Comparison of ENCODE assay signal across 2 cellular contexts in the genomic region with DNA sequence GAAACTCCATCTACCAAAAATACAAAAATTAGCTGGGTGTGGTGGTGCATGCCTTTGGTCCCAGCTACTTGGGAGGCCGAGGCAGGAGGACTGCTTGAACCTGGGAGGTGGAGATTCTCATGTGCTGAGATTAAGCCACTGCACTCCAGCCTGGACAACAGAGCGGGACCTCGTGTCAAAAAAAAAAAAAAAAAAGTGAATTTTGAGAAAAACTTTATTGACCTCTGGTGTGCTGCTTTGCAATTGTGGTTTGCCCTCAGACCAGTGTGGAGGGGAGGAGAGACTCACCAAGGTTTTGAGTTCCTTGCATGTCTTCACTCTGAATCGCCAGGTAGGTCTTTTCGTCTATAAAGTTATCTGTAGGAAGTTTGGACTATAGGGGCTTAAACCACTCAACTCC.
A peak's percentile ranks its signal among the peaks of the same experiment; 100 is the strongest.
TF ChIP-seq lines count a peak whose summit lies in the region.

No MANE protein-coding gene starts in this region.

TF ChIP-seq in HepG2, 621 proteins besides CTCF, POLR2A, EP300 and RAD21:
- TF ChIP-seq, protein P1, sequence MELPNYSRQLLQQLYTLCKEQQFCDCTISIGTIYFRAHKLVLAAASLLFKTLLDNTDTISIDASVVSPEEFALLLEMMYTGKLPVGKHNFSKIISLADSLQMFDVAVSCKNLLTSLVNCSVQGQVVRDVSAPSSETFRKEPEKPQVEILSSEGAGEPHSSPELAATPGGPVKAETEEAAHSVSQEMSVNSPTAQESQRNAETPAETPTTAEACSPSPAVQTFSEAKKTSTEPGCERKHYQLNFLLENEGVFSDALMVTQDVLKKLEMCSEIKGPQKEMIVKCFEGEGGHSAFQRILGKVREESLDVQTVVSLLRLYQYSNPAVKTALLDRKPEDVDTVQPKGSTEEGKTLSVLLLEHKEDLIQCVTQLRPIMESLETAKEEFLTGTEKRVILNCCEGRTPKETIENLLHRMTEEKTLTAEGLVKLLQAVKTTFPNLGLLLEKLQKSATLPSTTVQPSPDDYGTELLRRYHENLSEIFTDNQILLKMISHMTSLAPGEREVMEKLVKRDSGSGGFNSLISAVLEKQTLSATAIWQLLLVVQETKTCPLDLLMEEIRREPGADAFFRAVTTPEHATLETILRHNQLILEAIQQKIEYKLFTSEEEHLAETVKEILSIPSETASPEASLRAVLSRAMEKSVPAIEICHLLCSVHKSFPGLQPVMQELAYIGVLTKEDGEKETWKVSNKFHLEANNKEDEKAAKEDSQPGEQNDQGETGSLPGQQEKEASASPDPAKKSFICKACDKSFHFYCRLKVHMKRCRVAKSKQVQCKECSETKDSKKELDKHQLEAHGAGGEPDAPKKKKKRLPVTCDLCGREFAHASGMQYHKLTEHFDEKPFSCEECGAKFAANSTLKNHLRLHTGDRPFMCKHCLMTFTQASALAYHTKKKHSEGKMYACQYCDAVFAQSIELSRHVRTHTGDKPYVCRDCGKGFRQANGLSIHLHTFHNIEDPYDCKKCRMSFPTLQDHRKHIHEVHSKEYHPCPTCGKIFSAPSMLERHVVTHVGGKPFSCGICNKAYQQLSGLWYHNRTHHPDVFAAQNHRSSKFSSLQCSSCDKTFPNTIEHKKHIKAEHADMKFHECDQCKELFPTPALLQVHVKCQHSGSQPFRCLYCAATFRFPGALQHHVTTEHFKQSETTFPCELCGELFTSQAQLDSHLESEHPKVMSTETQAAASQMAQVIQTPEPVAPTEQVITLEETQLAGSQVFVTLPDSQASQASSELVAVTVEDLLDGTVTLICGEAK (IDR thresholded peaks at IDR 0.05) = peak; percentile 49
- TF ChIP-seq, protein P1 (CRISPR knock-in tag; IDR thresholded peaks at IDR 0.05) = peak; percentile 89
- no peak for TF ChIP-seq ZNF567 (CRISPR knock-in tag; IDR thresholded peaks at IDR 0.05; ENCODE audit: borderline replicate concordance)
- no peak for TF ChIP-seq ATF7 (IDR thresholded peaks at IDR 0.05)
- TF ChIP-seq ATF7 (CRISPR knock-in tag; IDR thresholded peaks at IDR 0.05) = 0 out of 2 replicates have a peak, but pooled peaks have one; percentile 19

TF ChIP-seq in K562, 482 proteins besides CTCF, POLR2A, EP300 and RAD21:
- TF ChIP-seq, protein P1 (IDR thresholded peaks at IDR 0.05) = peak; percentile 82
- TF ChIP-seq, protein P1 (CRISPR knock-in tag; IDR thresholded peaks at IDR 0.05) = peak; percentile 84
- TF ChIP-seq ZNF551 (CRISPR knock-in tag; IDR thresholded peaks at IDR 0.05) (no peak), ZNF384 (IDR thresholded peaks at IDR 0.05; ENCODE audit: low read depth, low read length) (peak; percentile 51; the same call in 1 of the 2 replicates), ZNF77 (CRISPR knock-in tag; IDR thresholded peaks at IDR 0.05) (no peak)
